8 cellular contexts compared by ENCODE assay signal in the genomic region with DNA sequence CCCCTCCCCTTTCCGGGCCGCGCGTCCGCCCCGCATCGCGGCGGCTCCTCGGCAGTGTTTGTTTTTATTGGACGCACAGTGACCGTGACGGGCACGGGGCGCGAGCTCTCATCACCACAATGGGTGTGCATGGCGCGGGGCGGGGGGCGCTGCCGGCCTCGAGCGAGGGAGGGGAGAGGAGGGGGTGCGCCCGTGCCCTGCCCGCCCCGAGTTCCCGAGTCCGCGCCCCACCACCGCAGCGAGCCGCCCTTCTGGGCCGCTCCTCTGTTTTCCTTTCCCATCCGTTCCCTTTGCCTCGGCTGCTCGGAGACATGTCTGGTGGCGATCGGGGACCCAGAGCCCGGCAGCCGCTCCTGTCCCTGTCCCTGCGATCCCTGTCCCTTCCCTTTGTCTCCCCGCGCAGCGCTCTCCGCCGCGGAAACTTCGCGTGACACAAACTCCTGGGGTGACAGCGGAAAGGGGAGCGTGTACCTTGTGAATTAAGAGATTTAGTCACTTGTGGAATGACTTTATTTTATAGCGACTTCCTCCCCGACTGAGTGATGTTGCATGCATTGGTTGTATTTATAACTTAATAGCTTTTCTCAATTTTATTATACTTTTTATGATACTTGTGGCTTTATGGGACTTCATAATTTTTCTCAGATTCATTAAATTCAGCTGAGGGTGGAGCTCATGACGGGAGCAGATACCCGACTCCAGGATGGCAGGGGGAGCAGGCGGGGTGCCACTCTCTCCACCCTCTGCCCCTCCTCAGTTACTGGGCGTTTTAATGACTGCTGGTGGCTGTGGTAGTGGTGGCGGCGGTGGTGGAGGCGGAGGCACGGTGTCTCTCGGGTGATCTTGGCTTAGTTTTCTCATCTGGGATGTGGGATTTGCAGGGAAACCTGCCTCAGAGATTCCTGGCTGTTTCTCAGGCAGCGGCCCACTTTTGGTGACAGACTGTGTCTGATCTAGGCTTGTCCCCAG. TPM values are rescaled to one million over a fixed set of nuclear protein-coding genes. Genes with fewer than 3 reads are reported as not detected.
DNase-seq lines count a peak whose midpoint lies in the region; ATAC-seq and TF ChIP-seq lines count a peak whose summit lies in the region.

No MANE protein-coding gene starts in this region.

- intact Hi-C loops in left colon (cut with DNase I, micrococcal nuclease) (no loop called here), testis (cut with DNase I; ENCODE audit: low total_unique reads) (no loop called here)

- no peak for TF ChIP-seq POLR2A in testis (IDR thresholded peaks at IDR 0.05)

- TF ChIP-seq CTCF in testis (IDR thresholded peaks at IDR 0.05) = no peak

- no peak overlapping the region for H3K27ac ChIP-seq in testis

- H3K4me3 ChIP-seq in adipocyte (ENCODE audit: low read length) (peak overlapping the region; percentile 74), testis (peak overlapping the region; percentile 37)

- ATAC-seq in activated CD4-positive, CD25-positive, alpha-beta regulatory T cell treated with anti-CD3 and anti-CD28 coated beads, Interleukin-2, amount 50 U/mL, for 24 hours = peak; percentile 25 to 33
- ATAC-seq in left colon (peak; percentile 84), HG02642 (IDR thresholded peaks at IDR 0.05; ENCODE audit: poor library complexity, unreplicated experiment) (no peak), HG03565 (IDR thresholded peaks at IDR 0.05; ENCODE audit: unreplicated experiment) (no peak)

- peaks cover 3% of the 10 kb centered on the region for H3K4me1 ChIP-seq in adipocyte (ENCODE audit: control insufficient read depth, insufficient read depth, low read length)
- peaks cover 5% of the 10 kb centered on the region for H3K4me1 ChIP-seq in testis

- no peak for DNase-seq in activated CD4-positive, CD25-positive, alpha-beta regulatory T cell treated with anti-CD3 and anti-CD28 coated beads, Interleukin-2, amount 50 U/mL, for 72 hours
- DNase-seq in adipocyte (ENCODE audit: low read depth) = peak; percentile 39
- DNase-seq in left colon = peak; percentile 33 to 54
- no peak for DNase-seq in testis
- DNase-seq in SIG-M5 (lab: John Stamatoyannopoulos, UW) = no peak

- H3K27me3 ChIP-seq in adipocyte (replicated peaks; ENCODE audit: control insufficient read depth, insufficient read depth, low read length) = peaks cover 85% of the 10 kb centered on the region
- H3K27me3 ChIP-seq in testis = no peaks in the 10 kb centered on the region

- no peaks in the 10 kb centered on the region for H3K9me3 ChIP-seq in adipocyte (ENCODE audit: control insufficient read depth, low read length)
- H3K9me3 ChIP-seq in testis = no peaks in the 10 kb centered on the region

- no peak overlapping the region for H3K9ac ChIP-seq in adipocyte (ENCODE audit: low read length)

- H3K36me3 ChIP-seq in adipocyte (ENCODE audit: control insufficient read depth, insufficient read depth, low read length, severe bottlenecking) (no peaks in the 10 kb centered on the region), testis (ENCODE audit: low read depth, missing control alignments) (no peaks in the 10 kb centered on the region)

- WGBS in testis, 2 donors = 8 to 10% methylated on average over 35 to 64 of the region's 64 CpGs

RNA-seq across cellular contexts. Expression of gene MRM1, which starts 40.8 kb away (rescaled TPM):
- total RNA-seq in left colon = 10 to 100 TPM in 1 of 2 donors, 1 to 10 TPM in 1; 7.6 to 10.2 TPM
- total RNA-seq in testis = 1 to 10 TPM; 7.6 to 8.1 TPM
- polyA plus RNA-seq in testis (ENCODE audit: insufficient read depth, low read depth, low replicate concordance) = 4.4 TPM

RNA-seq across cellular contexts. Expression of gene DHRS11, which starts 50.5 kb away (rescaled TPM):
- total RNA-seq in left colon = 100 to 1,000 TPM; 221 to 249 TPM
- total RNA-seq in testis = 10 to 100 TPM; 13.9 to 17.6 TPM
- polyA plus RNA-seq in testis (ENCODE audit: insufficient read depth, low read depth, low replicate concordance) = 38.3 TPM

Comparison
In these comparisons a context has a peak if more than half of its experiments do, and no peak if none do; other contexts are left out.
1. ATAC-seq: peak in activated CD4-positive, CD25-positive, alpha-beta regulatory T cell treated with anti-CD3 and anti-CD28 coated beads, Interleukin-2, amount 50 U/mL, for 24 hours (2 of 2) and left colon (single experiment); none in HG02642 (single experiment) and HG03565 (single experiment).
2. DNase-seq: peak in adipocyte (single experiment) and left colon (2 of 2); none in activated CD4-positive, CD25-positive, alpha-beta regulatory T cell treated with anti-CD3 and anti-CD28 coated beads, Interleukin-2, amount 50 U/mL, for 72 hours (single experiment), testis (single experiment) and SIG-M5 (single experiment).
3. RNA of gene DHRS11, which starts 50.5 kb away (total RNA-seq): 221 to 249 TPM in left colon; 13.9 to 17.6 TPM in testis; every median in the first group is over 10 times any median in the second.